Comparison of ENCODE assay signal across 2 cellular contexts in genomic region chr2:85652056-85652455, GRCh38.
TF ChIP-seq lines count a peak whose summit lies in the region.

No MANE protein-coding gene starts in this region.

TF ChIP-seq in A549, 52 proteins besides CTCF, POLR2A, EP300 and RAD21:
- TF ChIP-seq CHD4 (IDR thresholded peaks at IDR 0.05; ENCODE audit: borderline replicate concordance) (no peak), JUN (IDR thresholded peaks at IDR 0.05) (no peak), CHD2 (IDR thresholded peaks at IDR 0.05; ENCODE audit: low read length, partially characterized antibody) (no peak), NR3C1 (IDR thresholded peaks at IDR 0.05) (no peak), FOSL2 (IDR thresholded peaks at IDR 0.05) (no peak), FOSL2 (CRISPR knock-in tag; IDR thresholded peaks at IDR 0.05) (no peak), BCL3 (IDR thresholded peaks at IDR 0.05) (no peak), KDM5A (IDR thresholded peaks at IDR 0.05) (no peak), USF2 (IDR thresholded peaks at IDR 0.05) (no peak), CBX8 (IDR thresholded peaks at IDR 0.05) (no peak), RFX5 (IDR thresholded peaks at IDR 0.05) (no peak)

TF ChIP-seq in IMR-90, 13 proteins besides CTCF, POLR2A, EP300 and RAD21:
- TF ChIP-seq RFX5 (IDR thresholded peaks at IDR 0.05; ENCODE audit: low read depth, low read length) = no peak
- TF ChIP-seq NFE2L2 (IDR thresholded peaks at IDR 0.05; ENCODE audit: low read depth, low read length) = no peak
- TF ChIP-seq SMC3 (IDR thresholded peaks at IDR 0.05; ENCODE audit: low read depth, low read length) = no peak
- no peak for TF ChIP-seq CEBPB (IDR thresholded peaks at IDR 0.05; ENCODE audit: low read depth, low read length)
- TF ChIP-seq FOS (IDR thresholded peaks at IDR 0.05; ENCODE audit: low read depth, low read length) = no peak
- TF ChIP-seq RCOR1 (IDR thresholded peaks at IDR 0.05; ENCODE audit: insufficient replicate concordance, low read length) = no peak
- no peak for TF ChIP-seq MAFK (IDR thresholded peaks at IDR 0.05; ENCODE audit: low read depth, low read length)
